ENCODE assay signal across 27 cellular contexts in the genomic region with DNA sequence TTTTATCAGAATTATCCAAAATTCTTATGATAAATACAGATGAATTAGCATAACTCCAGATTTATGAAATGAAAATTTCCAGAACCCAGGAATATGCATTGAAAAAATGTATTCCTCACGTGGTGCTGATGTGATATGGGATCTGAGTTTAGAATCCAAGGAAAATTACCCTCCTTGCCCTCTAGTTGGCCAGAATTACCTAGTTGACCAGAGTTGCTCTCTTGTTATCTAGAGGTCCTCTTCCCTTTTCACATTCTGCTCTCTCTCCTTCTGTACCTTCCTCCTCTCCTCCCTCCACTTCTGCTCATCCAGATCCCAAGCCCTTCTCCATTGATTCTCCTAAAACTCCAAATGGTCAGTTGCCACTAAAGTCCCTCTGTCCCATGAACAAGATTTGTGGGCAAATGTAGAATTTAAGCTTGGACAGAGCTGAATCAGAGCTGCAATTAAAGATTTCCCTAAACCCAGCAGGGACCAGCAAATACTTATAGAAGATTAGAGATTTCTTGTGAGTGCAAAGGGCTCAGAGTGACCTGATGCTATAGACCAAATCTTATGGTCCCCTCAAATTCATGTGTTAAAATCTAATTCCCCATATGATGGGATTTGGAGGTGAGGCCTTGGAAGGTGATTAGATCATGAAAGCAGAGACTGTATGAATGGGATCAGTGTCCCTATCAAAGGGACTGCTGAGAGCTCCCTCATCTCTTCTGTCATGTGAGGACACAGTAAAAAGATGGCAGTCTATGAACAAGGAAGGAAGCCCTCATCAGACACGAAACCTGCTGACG.
"Had no signal": no experiment of that assay in that cellular context is flagged by ENCODE, and none has a peak within 500 bp of the region (broad histone marks: within the 10 kb centered on the region; RNA-seq: fewer than 3 reads in every experiment).

No MANE protein-coding gene starts in this region.

- H3K36me3 Mint-ChIP-seq: activated CD8-positive, alpha-beta memory T cell treated with anti-CD3 and anti-CD28 coated beads, Interleukin-2, amount 10 ng/mL, durations not matched to agents 7 days and 5 days; activated naive CD4-positive, alpha-beta T cell treated with anti-CD3 and anti-CD28 coated beads, Interleukin-2, amount 10 ng/mL, durations not matched to agents 7 days and 5 days; brain; naive thymus-derived CD8-positive, alpha-beta T cell had no signal

- H3K4me1 Mint-ChIP-seq: activated naive CD4-positive, alpha-beta T cell treated with anti-CD3 and anti-CD28 coated beads, Interleukin-2, amount 10 ng/mL, durations not matched to agents 7 days and 5 days; brain had no signal

- H3K4me1 ChIP-seq: esophagus squamous epithelium, gastrocnemius medialis, left lung, psoas muscle, tibial artery had no signal

- H3K4me3 ChIP-seq: esophagus squamous epithelium, gastrocnemius medialis, heart left ventricle, left lung, lung, ovary, psoas muscle, tibial artery had no signal

- H3K27ac Mint-ChIP-seq: activated CD4-positive, alpha-beta T cell treated with anti-CD3 and anti-CD28 coated beads, Interleukin-2, amount 10 ng/mL, durations not matched to agents 7 days and 5 days; activated CD8-positive, alpha-beta memory T cell treated with anti-CD3 and anti-CD28 coated beads, Interleukin-2, amount 10 ng/mL, durations not matched to agents 7 days and 5 days; activated CD8-positive, alpha-beta T cell treated with anti-CD3 and anti-CD28 coated beads for 36 hours; activated naive CD4-positive, alpha-beta T cell treated with anti-CD3 and anti-CD28 coated beads, Interleukin-2, amount 10 ng/mL, durations not matched to agents 7 days and 5 days; brain; stimulated activated naive CD8-positive, alpha-beta T cell treated with anti-CD3 and anti-CD28 coated beads, Interleukin-15, Interleukin-2, amounts not matched to agents 100 ng/mL and 50 ng/mL, for 24 hours had no signal

- DNase-seq: activated CD4-positive, alpha-beta T cell treated with anti-CD3 and anti-CD28 coated beads, Interleukin-2, amount 10 ng/mL, durations not matched to agents 7 days and 5 days; activated CD4-positive, CD25-positive, alpha-beta regulatory T cell treated with anti-CD3 and anti-CD28 coated beads, Interleukin-2, amount 50 U/mL, for 72 hours; activated CD8-positive, alpha-beta memory T cell treated with anti-CD3 and anti-CD28 coated beads, Interleukin-2, amount 10 ng/mL, durations not matched to agents 7 days and 5 days; activated CD8-positive, alpha-beta T cell treated with anti-CD3 and anti-CD28 coated beads for 36 hours; activated effector memory CD4-positive, alpha-beta T cell treated with anti-CD3 and anti-CD28 coated beads, Interleukin-2, amount 50 U/mL, for 16 hours; activated naive CD4-positive, alpha-beta T cell treated with anti-CD3 and anti-CD28 coated beads, Interleukin-2, amount 10 ng/mL, durations not matched to agents 7 days and 5 days; activated T-cell treated with anti-CD3 and anti-CD28 coated beads for 4 hours; anterior cingulate cortex; central memory CD4-positive, alpha-beta T cell; effector memory CD4-positive, alpha-beta T cell; esophagus squamous epithelium; gastrocnemius medialis; heart left ventricle; kidney glomerular epithelial cell; left lung; naive thymus-derived CD8-positive, alpha-beta T cell; ovary; psoas muscle; right cardiac atrium; stimulated activated CD4-positive, alpha-beta T cell treated with anti-CD3 and anti-CD28 coated beads, Interleukin-12 subunit alpha, Interleukin-12 subunit beta, amount 100 ng/mL, for 4 hours; stimulated activated CD4-positive, alpha-beta T cell treated with anti-CD3 and anti-CD28 coated beads, Interleukin-4, amount 100 ng/mL, for 4 hours; substantia nigra; tibial artery had no signal

- H3K27me3 ChIP-seq: neutrophil, ovary had no signal

- H3K9me3 ChIP-seq: esophagus squamous epithelium, gastrocnemius medialis, heart left ventricle, left lung, neutrophil, ovary, psoas muscle, tibial artery had no signal

- H3K36me3 ChIP-seq: esophagus squamous epithelium, gastrocnemius medialis, heart left ventricle, left lung, neutrophil, ovary, tibial artery had no signal

- H3K27me3 Mint-ChIP-seq: activated CD8-positive, alpha-beta T cell treated with anti-CD3 and anti-CD28 coated beads for 36 hours had no signal

- H3K4me3 Mint-ChIP-seq: activated CD4-positive, alpha-beta T cell treated with anti-CD3 and anti-CD28 coated beads, Interleukin-2, amount 10 ng/mL, durations not matched to agents 7 days and 5 days; activated CD8-positive, alpha-beta memory T cell treated with anti-CD3 and anti-CD28 coated beads, Interleukin-2, amount 10 ng/mL, durations not matched to agents 7 days and 5 days; activated CD8-positive, alpha-beta T cell treated with anti-CD3 and anti-CD28 coated beads for 36 hours; activated naive CD4-positive, alpha-beta T cell treated with anti-CD3 and anti-CD28 coated beads, Interleukin-2, amount 10 ng/mL, durations not matched to agents 7 days and 5 days; brain; naive thymus-derived CD8-positive, alpha-beta T cell; stimulated activated naive CD8-positive, alpha-beta T cell treated with anti-CD3 and anti-CD28 coated beads, Interleukin-15, Interleukin-2, amounts not matched to agents 100 ng/mL and 50 ng/mL, for 24 hours had no signal

- H3K27ac ChIP-seq: esophagus squamous epithelium, gastrocnemius medialis, heart left ventricle, left lung, neutrophil, ovary, psoas muscle, tibial artery had no signal

- H3K9me3 Mint-ChIP-seq: activated CD4-positive, alpha-beta T cell treated with anti-CD3 and anti-CD28 coated beads, Interleukin-2, amount 10 ng/mL, durations not matched to agents 7 days and 5 days; activated CD8-positive, alpha-beta T cell treated with anti-CD3 and anti-CD28 coated beads for 36 hours; activated naive CD4-positive, alpha-beta T cell treated with anti-CD3 and anti-CD28 coated beads, Interleukin-2, amount 10 ng/mL, durations not matched to agents 7 days and 5 days; brain; naive thymus-derived CD8-positive, alpha-beta T cell; stimulated activated naive CD8-positive, alpha-beta T cell treated with anti-CD3 and anti-CD28 coated beads, Interleukin-15, Interleukin-2, amounts not matched to agents 100 ng/mL and 50 ng/mL, for 24 hours had no signal
